9 cellular contexts compared by ENCODE assay signal in the genomic region with DNA sequence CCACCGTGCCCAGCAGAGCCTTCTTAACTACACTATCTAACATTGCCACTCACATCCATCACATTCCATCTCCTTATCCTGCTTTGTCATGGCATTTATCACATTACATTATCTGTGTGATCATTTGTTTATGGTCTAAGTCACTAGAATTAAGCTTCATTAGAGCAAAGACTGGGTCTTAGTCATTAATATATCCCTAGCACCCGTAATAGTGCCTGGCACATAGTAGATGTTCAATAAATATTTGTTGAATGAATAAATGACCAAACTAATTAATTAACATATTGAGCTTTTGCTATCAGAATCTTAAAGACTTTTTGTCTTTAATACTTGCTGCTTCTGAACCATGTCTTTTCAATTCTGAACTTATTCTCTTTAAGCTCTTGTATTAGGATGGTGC. TPM values are rescaled to one million over a fixed set of nuclear protein-coding genes. Genes with fewer than 3 reads are reported as not detected.
"Had no signal": no experiment of that assay in that cellular context is flagged by ENCODE, and none has a peak within 500 bp of the region (broad histone marks: within the 10 kb centered on the region; RNA-seq: fewer than 3 reads in every experiment).

No MANE protein-coding gene starts in this region.

- H3K9me3 Mint-ChIP-seq: GM23338 had no signal

- H3K27ac Mint-ChIP-seq: GM23338, IgD-negative memory B cell had no signal

- H3K4me3 Mint-ChIP-seq: GM23338, IgD-negative memory B cell had no signal

- H3K27me3 Mint-ChIP-seq: IgD-negative memory B cell had no signal

- H3K36me3 Mint-ChIP-seq: IgD-negative memory B cell had no signal

- H3K4me2 ChIP-seq: GM23338 had no signal

- ATAC-seq: GM23338, HCT116 had no signal

- H2AFZ ChIP-seq: GM23338 had no signal

- H3K4me3 ChIP-seq: GM23338, HAP-1 had no signal

- H3K36me3 ChIP-seq: HAP-1 had no signal

- DNase-seq: H7, KG1 had no signal

- FAIRE-seq: HTR-8/SVneo had no signal

- H3K9me3 ChIP-seq: HAP-1 had no signal

RNA-seq across cellular contexts. Expression of a gene that starts 11.9 kb away (rescaled TPM):
- total RNA-seq: GM23338, H4, H7, HT-29 had no signal
- polyA plus RNA-seq: GM23338, IgD-negative memory B cell had no signal

RNA-seq across cellular contexts. Expression of a gene that starts 59.6 kb away (rescaled TPM):
- total RNA-seq: GM23338, HT-29 had no signal
- polyA plus RNA-seq: GM23338 had no signal
